In the genomic region with DNA sequence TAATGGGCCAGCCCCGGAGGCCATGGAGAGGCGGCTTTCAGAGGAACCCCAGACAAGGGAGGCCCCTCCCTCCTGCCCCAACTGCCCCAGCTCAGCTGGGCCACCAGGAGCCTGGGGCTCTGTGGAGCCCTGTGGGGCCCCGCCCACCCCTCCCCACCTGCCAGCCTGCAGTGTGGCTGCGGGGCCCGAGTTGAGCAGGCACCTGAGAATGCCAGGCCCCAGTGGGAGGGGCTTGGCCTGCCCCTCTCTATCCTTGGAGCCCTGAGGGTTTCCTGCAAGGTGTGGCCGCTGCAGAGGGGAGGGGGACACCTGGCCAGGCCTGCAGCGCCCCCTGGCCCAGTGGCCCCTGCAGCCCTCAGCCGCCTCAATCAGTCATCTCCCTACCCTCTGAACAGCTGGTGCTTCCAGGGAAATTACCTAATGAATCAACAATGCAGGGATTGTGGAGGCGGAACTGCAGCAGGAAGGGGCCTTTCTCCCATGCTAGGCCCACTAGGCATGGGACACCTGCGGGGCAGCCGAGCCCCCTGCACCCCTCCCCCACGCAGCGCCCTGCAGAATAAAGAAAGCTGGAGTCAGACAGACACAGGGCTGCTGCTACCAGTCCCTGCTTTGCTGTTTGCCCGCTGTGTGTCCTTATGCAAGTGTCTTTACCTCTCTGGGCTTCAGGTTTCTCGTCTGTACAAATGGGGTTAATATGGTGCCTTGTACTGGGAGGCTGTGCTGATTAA, we compare ENCODE assay signal across 10 cellular contexts. TPM values are rescaled to one million over a fixed set of nuclear protein-coding genes. Genes with fewer than 3 reads are reported as not detected.
DNase-seq lines count a peak whose midpoint lies in the region; TF ChIP-seq lines count a peak whose summit lies in the region.
"Had no signal": no experiment of that assay in that cellular context is flagged by ENCODE, and none has a peak within 500 bp of the region (broad histone marks: within the 10 kb centered on the region; RNA-seq: fewer than 3 reads in every experiment).

No MANE protein-coding gene starts in this region.

- peaks cover 17% of the 10 kb centered on the region for H3K4me1 Mint-ChIP-seq in type B pancreatic cell (ENCODE audit: unreplicated experiment)

- no peak overlapping the region for H3K4me3 ChIP-seq in effector memory CD4-positive, alpha-beta T cell (ENCODE audit: insufficient read depth, low read depth, low read length, poor library complexity, severe bottlenecking)

- DNase-seq in NCI-H82 (lab: John Stamatoyannopoulos, UW) = peak; percentile 59
- DNase-seq in NCI-H82 treated with DMSO at 0.1 percent for 48 hours (lab: John Stamatoyannopoulos, UW; ENCODE audit: unreplicated experiment) = no peak
- peak; percentile 37 for DNase-seq in RKO (ENCODE audit: low spot score)
- peak; percentile 16 for DNase-seq in glomerular endothelial cell (ENCODE audit: extremely low read depth, low read depth, low spot score)
- DNase-seq in type B pancreatic cell (ENCODE audit: extremely low spot score, unreplicated experiment) = no peak
- DNase-seq in effector memory CD4-positive, alpha-beta T cell = no peak
- DNase-seq in NK-92 (lab: John Stamatoyannopoulos, UW; ENCODE audit: unreplicated experiment) = no peak
- DNase-seq in NK-92 treated with Interleukin-12 subunit alpha and Interleukin-12 subunit beta, amount 100 ng/mL, for 24 hours (lab: John Stamatoyannopoulos, UW) = no peak
- DNase-seq: cerebellar nuclear complex, T-helper 2 cell had no signal

- peaks cover 8% of the 10 kb centered on the region for H3K27me3 Mint-ChIP-seq in type B pancreatic cell

- H3K27me3 ChIP-seq in effector memory CD4-positive, alpha-beta T cell (replicated peaks; ENCODE audit: control insufficient read depth, insufficient read depth, low read length, poor library complexity, severe bottlenecking) = peaks cover 7% of the 10 kb centered on the region

- H3K9me3 ChIP-seq in effector memory CD4-positive, alpha-beta T cell (ENCODE audit: control insufficient read depth, low read length) = no peaks in the 10 kb centered on the region

- no peaks in the 10 kb centered on the region for H3K4me1 ChIP-seq in effector memory CD4-positive, alpha-beta T cell (ENCODE audit: control insufficient read depth, insufficient read depth, low read length, poor library complexity, severe bottlenecking)

- no peaks in the 10 kb centered on the region for H3K36me3 Mint-ChIP-seq in type B pancreatic cell

- H3K4me3 Mint-ChIP-seq in type B pancreatic cell = peak overlapping the region; percentile 45

- H3K27ac ChIP-seq in effector memory CD4-positive, alpha-beta T cell (ENCODE audit: insufficient read depth, low read length, poor library complexity, severe bottlenecking) = no peak overlapping the region

- no peaks in the 10 kb centered on the region for H3K36me3 ChIP-seq in effector memory CD4-positive, alpha-beta T cell (ENCODE audit: control insufficient read depth, insufficient read depth, low read length)

- TF ChIP-seq CTCF in type B pancreatic cell (conservative IDR thresholded peaks at IDR 0.05) = no peak

- H3K27ac Mint-ChIP-seq in type B pancreatic cell = peak overlapping the region; percentile 79

- no peaks in the 10 kb centered on the region for H3K9me3 Mint-ChIP-seq in type B pancreatic cell

RNA-seq across cellular contexts. Expression of gene LMX1B, which starts 48.0 kb away (rescaled TPM):
- total RNA-seq in glomerular endothelial cell (0.10 and 0.64 TPM in 2 replicates), type B pancreatic cell (ENCODE audit: low replicate concordance) (13.6 and 33.6 TPM in 2 replicates)

Comparison
In these comparisons a context has a peak if more than half of its experiments do, and no peak if none do; other contexts are left out.
1. DNase-seq: peak in NCI-H82 (single experiment), RKO (single experiment) and glomerular endothelial cell (single experiment); none in NCI-H82 treated with DMSO at 0.1 percent for 48 hours (single experiment), type B pancreatic cell (single experiment), effector memory CD4-positive, alpha-beta T cell (0 of 3), NK-92 (single experiment) and NK-92 treated with Interleukin-12 subunit alpha and Interleukin-12 subunit beta, amount 100 ng/mL, for 24 hours (single experiment).